In genomic region chr17:76539631-76540271, GRCh38 we compare ENCODE assay signal across 8 cellular contexts. TPM values are rescaled to one million over a fixed set of nuclear protein-coding genes. Genes with fewer than 3 reads are reported as not detected.
A peak's percentile ranks its signal among the peaks of the same experiment; 100 is the strongest.
DNase-seq lines count a peak whose midpoint lies in the region; ATAC-seq, FAIRE-seq and TF ChIP-seq lines count a peak whose summit lies in the region.

PRCD (plus strand) TSS chr17:76540044; CDS start chr17:76540142, 98 bp downstream.

- intact Hi-C loops in MCF 10A (cut with micrococcal nuclease) (no loop called here), HepG2 (cut with micrococcal nuclease; ENCODE audit: unreplicated experiment) (no loop called here), body of pancreas (cut with DNase I) (no loop called here)

- TF ChIP-seq CTCF in HFF-Myc (IDR thresholded peaks at IDR 0.05; ENCODE audit: low read depth, low read length, missing control alignments) (peak; percentile 2), MCF 10A (IDR thresholded peaks at IDR 0.05; ENCODE audit: unreplicated experiment) (no peak), HepG2 (CRISPR knock-in tag; IDR thresholded peaks at IDR 0.05) (no peak), body of pancreas (IDR thresholded peaks at IDR 0.05) (no peak), GM20000 (IDR thresholded peaks at IDR 0.05; ENCODE audit: extremely low read depth, missing control alignments) (no peak)

- CTCF ChIA-PET in MCF 10A (lab: Yijun Ruan, JAX) (interaction anchor here (1.1 to 1.7 kb wide), 3 partner anchors 17 to 175 kb away, joined by 5 to 9 read pairs (median 5); no protein-coding TSS in a partner anchor), HepG2 (lab: Yijun Ruan, JAX; ENCODE audit: low intra/inter-chr PET ratio, low total read pairs) (interaction anchor here (0.6 kb wide), 1 partner anchor 131 kb away, joined by 3 read pairs; no protein-coding TSS in a partner anchor)

- H3K4me3 Mint-ChIP-seq in MCF 10A (ENCODE audit: unreplicated experiment): peak within 1 kb of the TSS; percentile 69

- TF ChIP-seq POLR2A in HepG2 (IDR thresholded peaks at IDR 0.05; ENCODE audit: insufficient read depth in 1 of 2, low read depth in 2 of 2, low read length in 2 of 2): no peak
- no peak for TF ChIP-seq POLR2A in body of pancreas (IDR thresholded peaks at IDR 0.05)

- no peaks in the 10 kb centered on the region for H4K20me1 ChIP-seq in HepG2 (ENCODE audit: insufficient read depth, low read length)

- H3K9me3 Mint-ChIP-seq in MCF 10A (ENCODE audit: unreplicated experiment): no peaks in the 10 kb centered on the region

- no peaks in the 10 kb centered on the region for H3K79me2 ChIP-seq in HepG2 (ENCODE audit: insufficient read depth, low read length)

- H3K4me2 ChIP-seq in HepG2 (ENCODE audit: low read depth, low read length): no peak within 1 kb of the TSS

- H3K9ac ChIP-seq in HepG2 (ENCODE audit: insufficient read depth, low read depth, low read length): no peak within 1 kb of the TSS

- H3K27me3 Mint-ChIP-seq in MCF 10A (ENCODE audit: insufficient read depth, unreplicated experiment): peaks cover 11% of the 10 kb centered on the region

- BruUV-seq in MCF 10A (replicated peaks; lab: Mats Ljungman, UMichigan): no TSS peak
- BruUV-seq in HepG2 (replicated peaks; lab: Mats Ljungman, UMichigan): no TSS peak

- H3K4me1 ChIP-seq in HepG2 (ENCODE audit: insufficient read depth, low read length) (peaks cover 19% of the 10 kb centered on the region), body of pancreas (peaks cover 40% of the 10 kb centered on the region)

- DNase-seq in HFF-Myc (ENCODE audit: extremely low read depth, low read depth) (no peak), MCF 10A (ENCODE audit: unreplicated experiment) (no peak), HepG2 (ENCODE audit: low spot score) (no peak), body of pancreas (no peak), NCI-H1694 treated with DMSO at 0.1 percent for 48 hours (lab: John Stamatoyannopoulos, UW) (no peak), GM20000 (ENCODE audit: low spot score) (no peak)

- no peak for FAIRE-seq in HepG2 (lab: Jason Lieb, UNC)

- H3K27ac ChIP-seq in HepG2 (ENCODE audit: extremely low read length, insufficient read depth, low read length) (no peak within 1 kb of the TSS), temporal lobe (ENCODE audit: low read depth, low read length) (peak within 1 kb of the TSS; percentile 83), body of pancreas (peak within 1 kb of the TSS in 2 of 4 donors; percentile 13 to 61)

- no peak within 1 kb of the TSS for H3K27ac Mint-ChIP-seq in MCF 10A (ENCODE audit: low read depth, unreplicated experiment)

- in situ Hi-C loops in HepG2 (cut with HindIII; ENCODE audit: extremely low pct_ligation_motif_present, low pct_unique_long_range_greater_than_20kb): no loop called here

- TF ChIP-seq EP300 in HepG2 (IDR thresholded peaks at IDR 0.05; ENCODE audit: low read depth in 2 of 2, low read length in 2 of 2): no peak
- TF ChIP-seq EP300 in HepG2 (CRISPR knock-in tag; IDR thresholded peaks at IDR 0.05; ENCODE audit: borderline replicate concordance): no peak

- ATAC-seq in HepG2: peak; percentile 7; the same call in 1 of the 3 replicates
- ATAC-seq in body of pancreas: no peak
- ATAC-seq in HG02610 (IDR thresholded peaks at IDR 0.05; ENCODE audit: unreplicated experiment): no peak

- H3K9me3 ChIP-seq in HepG2 (ENCODE audit: low read length): no peaks in the 10 kb centered on the region
- no peaks in the 10 kb centered on the region for H3K9me3 ChIP-seq in body of pancreas

- no peak for TF ChIP-seq RAD21 in HepG2 (CRISPR knock-in tag; IDR thresholded peaks at IDR 0.05)

- no peaks in the 10 kb centered on the region for H3K4me1 Mint-ChIP-seq in MCF 10A (ENCODE audit: insufficient read depth, unreplicated experiment)

- no peaks in the 10 kb centered on the region for H3K27me3 ChIP-seq in HepG2 (ENCODE audit: control insufficient read depth in 1 of 2, insufficient read depth in 2 of 2, low read length in 2 of 2)
- H3K27me3 ChIP-seq in body of pancreas: peaks cover 5 to 10% of the 10 kb centered on the region in 2 donors

- H3K4me3 ChIP-seq in HFF-Myc (replicated peaks; ENCODE audit: low read depth, low read length) (peak within 1 kb of the TSS; percentile 22; the same call in 1 of the 2 replicates), HepG2 (replicated peaks in 1 of 3; ENCODE audit: insufficient read depth in 1 of 3, low read depth in 2 of 3, low read length in 3 of 3) (no peak within 1 kb of the TSS), body of pancreas (no peak within 1 kb of the TSS)

- H2AFZ ChIP-seq in HepG2 (ENCODE audit: low read length): no peak within 1 kb of the TSS

- no peaks in the 10 kb centered on the region for H3K36me3 Mint-ChIP-seq in MCF 10A (ENCODE audit: insufficient read depth, unreplicated experiment)

- 91% methylated on average over 20 of the region's 22 CpGs for WGBS in HepG2 (ENCODE audit: low lambda C conversion rate)
- 84 to 86% methylated on average over 11 to 19 of the region's 22 CpGs for WGBS in body of pancreas, 2 donors

- POLR2A ChIA-PET in MCF 10A (lab: Yijun Ruan, JAX) (interaction anchor here (0.6 to 2.9 kb wide), 7 partner anchors 10 to 196 kb away, joined by 3 to 31 read pairs (median 4); no protein-coding TSS in a partner anchor), HepG2 (lab: Yijun Ruan, JAX) (interaction anchor here (0.9 to 2.6 kb wide), 8 partner anchors 9 to 81 kb away, joined by 3 to 13 read pairs (median 4); partner anchors contain the start of gene RHBDF2)

- H3K36me3 ChIP-seq in HepG2 (replicated peaks in 1 of 2; ENCODE audit: control insufficient read depth in 1 of 2, insufficient read depth in 2 of 2, low read length in 2 of 2): peaks cover 1 to 5% of the 10 kb centered on the region in 2 experiments; a peak in 2 of 5 replicates
- no peaks in the 10 kb centered on the region for H3K36me3 ChIP-seq in body of pancreas (replicated peaks in 1 of 2; ENCODE audit: insufficient read depth in 1 of 2, low read depth in 2 of 2)

TF ChIP-seq in HepG2, 621 proteins besides CTCF, POLR2A, EP300 and RAD21:
- TF ChIP-seq ZBTB38 (CRISPR knock-in tag; IDR thresholded peaks at IDR 0.05): 0 out of 2 replicates have a peak, but pooled peaks have one; percentile 26
- TF ChIP-seq, protein P1, sequence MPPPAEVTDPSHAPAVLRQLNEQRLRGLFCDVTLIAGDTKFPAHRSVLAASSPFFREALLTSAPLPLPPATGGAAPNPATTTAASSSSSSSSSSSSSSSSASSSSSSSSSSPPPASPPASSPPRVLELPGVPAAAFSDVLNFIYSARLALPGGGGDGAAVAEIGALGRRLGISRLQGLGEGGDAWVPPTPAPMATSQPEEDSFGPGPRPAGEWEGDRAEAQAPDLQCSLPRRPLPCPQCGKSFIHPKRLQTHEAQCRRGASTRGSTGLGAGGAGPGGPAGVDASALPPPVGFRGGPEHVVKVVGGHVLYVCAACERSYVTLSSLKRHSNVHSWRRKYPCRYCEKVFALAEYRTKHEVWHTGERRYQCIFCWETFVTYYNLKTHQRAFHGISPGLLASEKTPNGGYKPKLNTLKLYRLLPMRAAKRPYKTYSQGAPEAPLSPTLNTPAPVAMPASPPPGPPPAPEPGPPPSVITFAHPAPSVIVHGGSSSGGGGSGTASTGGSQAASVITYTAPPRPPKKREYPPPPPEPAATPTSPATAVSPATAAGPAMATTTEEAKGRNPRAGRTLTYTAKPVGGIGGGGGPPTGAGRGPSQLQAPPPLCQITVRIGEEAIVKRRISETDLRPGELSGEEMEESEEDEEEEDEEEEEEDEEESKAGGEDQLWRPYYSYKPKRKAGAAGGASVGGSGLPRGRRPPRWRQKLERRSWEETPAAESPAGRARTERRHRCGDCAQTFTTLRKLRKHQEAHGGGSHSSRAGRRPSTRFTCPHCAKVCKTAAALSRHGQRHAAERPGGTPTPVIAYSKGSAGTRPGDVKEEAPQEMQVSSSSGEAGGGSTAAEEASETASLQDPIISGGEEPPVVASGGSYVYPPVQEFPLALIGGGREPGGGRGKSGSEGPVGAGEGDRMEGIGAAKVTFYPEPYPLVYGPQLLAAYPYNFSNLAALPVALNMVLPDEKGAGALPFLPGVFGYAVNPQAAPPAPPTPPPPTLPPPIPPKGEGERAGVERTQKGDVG (CRISPR knock-in tag; IDR thresholded peaks at IDR 0.05; ENCODE audit: borderline replicate concordance): no peak
- no peak for TF ChIP-seq RBFOX2 (IDR thresholded peaks at IDR 0.05; ENCODE audit: low read depth, low read length)

RNA-seq across cellular contexts. Expression of gene PRCD, which starts in this region (rescaled TPM):
- total RNA-seq in MCF 10A (2022): not detected in 2 replicates
- total RNA-seq in HepG2 (2016; rRNA removed; fragmentation: Illumina TruSeq; extraction: Trizol): 0.52 TPM in 1 of 2 replicates, not detected in the other
- not detected in 2 replicates for total RNA-seq in HepG2 (2016; cell fraction: cytosol; rRNA removed; fragmentation: Illumina TruSeq; extraction: Trizol; ENCODE audit: low read depth)
- total RNA-seq in HepG2 (2016; cell fraction: insoluble cytoplasmic fraction; rRNA removed; fragmentation: Illumina TruSeq; extraction: Trizol): 0.36 and 0.48 TPM in 2 replicates
- not detected in 2 replicates for total RNA-seq in HepG2 (2016; cell fraction: membrane; rRNA removed; fragmentation: Illumina TruSeq; extraction: Trizol)
- total RNA-seq in HepG2 (2016; cell fraction: nucleus; rRNA removed; fragmentation: Illumina TruSeq; extraction: Trizol): not detected in 2 replicates
- polyA plus RNA-seq in HepG2 (2011; rRNA removed): 0.35 and 0.51 TPM in 2 replicates
- polyA plus RNA-seq in HepG2 (2011; cell fraction: cytosol; rRNA removed): not detected in 2 replicates
- polyA plus RNA-seq in HepG2 (2011; cell fraction: nucleus; rRNA removed): 0.06 TPM in 1 of 2 replicates, not detected in the other
- polyA plus RNA-seq in HepG2 (2012): 0.61 and 0.71 TPM in 2 replicates
- polyA plus RNA-seq in HepG2 (2016; cell fraction: cytosol; fragmentation: Illumina TruSeq; extraction: Trizol; ENCODE audit: low read depth): 0.25 TPM in 1 of 2 replicates, not detected in the other
- polyA plus RNA-seq in HepG2 (2016; cell fraction: insoluble cytoplasmic fraction; fragmentation: Illumina TruSeq; extraction: Trizol; ENCODE audit: low read depth): not detected in 2 replicates
- not detected in 2 replicates for polyA plus RNA-seq in HepG2 (2016; cell fraction: membrane; fragmentation: Illumina TruSeq; extraction: Trizol; ENCODE audit: low read depth)
- polyA plus RNA-seq in HepG2 (2016; cell fraction: nucleus; fragmentation: Illumina TruSeq; extraction: Trizol; ENCODE audit: insufficient read depth, low read depth): not detected in 2 replicates
- 0.70 TPM in 1 of 2 replicates, not detected in the other for polyA minus RNA-seq in HepG2 (2011; rRNA and poly(A)+ RNA removed; ENCODE audit: low replicate concordance)
- polyA minus RNA-seq in HepG2 (2011; cell fraction: cytosol; rRNA and poly(A)+ RNA removed): not detected in 2 replicates
- polyA minus RNA-seq in HepG2 (2011; cell fraction: nucleus; rRNA and poly(A)+ RNA removed): not detected in 2 replicates
- 2.0 TPM for total RNA-seq in temporal lobe
- 1 to 10 TPM in 1 of 2 donors, under 1 TPM in 1; 0.52 to 4.6 TPM for total RNA-seq in body of pancreas

Comparison
In these comparisons a context has a peak if more than half of its experiments do, and no peak if none do; other contexts are left out.
1. Peak in ATAC-seq in HepG2; RNA of the gene not detected or under 1 TPM.